In the genomic region with DNA sequence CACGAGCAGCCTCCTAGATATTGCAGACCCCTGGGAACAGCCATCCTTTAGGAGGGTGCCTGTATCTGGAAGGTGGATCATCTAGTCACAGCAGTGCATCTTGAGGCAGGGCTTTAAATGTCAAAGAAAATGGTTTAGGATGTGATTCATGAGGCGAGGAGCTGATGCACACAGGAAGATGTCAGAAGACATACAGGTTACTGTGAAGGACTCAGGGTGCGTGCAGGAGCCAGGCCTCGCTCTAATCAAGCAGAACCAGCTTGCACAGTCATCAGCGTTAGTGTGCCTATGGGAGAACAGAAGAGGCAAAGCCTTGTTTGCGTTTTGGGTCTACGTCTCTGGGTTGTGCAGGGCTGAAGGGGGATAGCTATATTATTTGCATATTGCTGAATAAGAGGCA, we compare ENCODE assay signal across 8 cellular contexts.
"Had no signal": no experiment of that assay in that cellular context is flagged by ENCODE, and none has a peak within 500 bp of the region (broad histone marks: within the 10 kb centered on the region; RNA-seq: fewer than 3 reads in every experiment).

No MANE protein-coding gene starts in this region.

- H3K36me3 Mint-ChIP-seq: mesothelial cell of epicardium had no signal

- H3K9me3 Mint-ChIP-seq: activated naive CD8-positive, alpha-beta T cell treated with anti-CD3 and anti-CD28 coated beads, Interleukin-2, amount 50 U/mL, for 24 hours; activated T-cell treated with anti-CD3 and anti-CD28 coated beads, Interleukin-2, amount 50 U/mL, for 72 hours; mesothelial cell of epicardium had no signal

- DNase-seq: activated naive CD8-positive, alpha-beta T cell treated with anti-CD3 and anti-CD28 coated beads, Interleukin-2, amount 50 U/mL, for 24 hours; gastrocnemius medialis; kidney; stimulated activated CD4-positive, alpha-beta T cell treated with anti-CD3 and anti-CD28 coated beads, Interleukin-4, amount 100 ng/mL, for 4 hours; thyroid gland; uterus had no signal

- H3K4me3 Mint-ChIP-seq: activated naive CD8-positive, alpha-beta T cell treated with anti-CD3 and anti-CD28 coated beads, Interleukin-2, amount 50 U/mL, for 24 hours; activated T-cell treated with anti-CD3 and anti-CD28 coated beads, Interleukin-2, amount 50 U/mL, for 72 hours; mesothelial cell of epicardium had no signal

- H3K4me1 Mint-ChIP-seq: activated naive CD8-positive, alpha-beta T cell treated with anti-CD3 and anti-CD28 coated beads, Interleukin-2, amount 50 U/mL, for 24 hours; mesothelial cell of epicardium had no signal

- ATAC-seq: activated naive CD8-positive, alpha-beta T cell treated with anti-CD3 and anti-CD28 coated beads, Interleukin-2, amount 50 U/mL, for 24 hours; gastrocnemius medialis had no signal

- H3K27ac Mint-ChIP-seq: activated naive CD8-positive, alpha-beta T cell treated with anti-CD3 and anti-CD28 coated beads, Interleukin-2, amount 50 U/mL, for 24 hours; mesothelial cell of epicardium had no signal
